In the genomic region with DNA sequence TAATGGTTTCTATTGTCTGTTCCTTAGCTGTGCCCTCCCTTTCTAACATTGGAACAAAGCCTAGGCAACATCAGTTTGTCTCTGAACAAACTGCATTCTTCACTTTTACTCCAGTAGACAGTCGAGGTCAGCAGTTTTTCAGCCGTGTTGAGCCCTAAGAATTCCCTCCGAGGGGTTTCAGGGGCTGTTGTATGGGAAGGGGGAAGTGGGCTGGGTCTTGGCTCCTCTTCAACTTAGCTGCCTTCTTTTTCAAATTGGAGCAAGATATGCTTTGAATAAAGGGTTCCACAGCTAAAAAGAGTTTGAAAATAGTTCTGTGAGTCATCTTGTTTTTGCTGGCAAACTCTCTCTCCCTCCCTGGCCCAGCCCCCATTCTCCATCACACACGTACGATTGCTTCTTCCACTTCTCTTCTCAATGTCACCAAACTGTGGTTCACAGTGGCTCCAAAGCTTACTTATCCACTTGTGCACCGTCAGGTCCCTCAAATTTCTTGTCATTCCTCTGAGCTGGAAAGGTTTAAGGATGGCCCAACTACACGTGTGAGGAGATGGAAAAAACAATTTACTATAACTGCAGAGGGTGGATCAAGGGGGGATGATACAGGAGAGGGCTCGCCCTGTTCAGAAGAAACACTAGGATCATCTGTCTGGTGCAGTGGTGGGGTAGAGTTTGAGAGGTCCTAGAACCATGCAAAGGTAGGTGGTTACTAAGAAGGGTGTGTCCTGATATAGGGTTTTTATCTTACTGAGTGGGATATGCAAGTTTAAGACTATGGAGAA, we compare ENCODE assay signal across 13 cellular contexts. TPM values are rescaled to one million over a fixed set of nuclear protein-coding genes. Genes with fewer than 3 reads are reported as not detected.
A peak's percentile ranks its signal among the peaks of the same experiment; 100 is the strongest.
DNase-seq lines count a peak whose midpoint lies in the region; ATAC-seq and TF ChIP-seq lines count a peak whose summit lies in the region.
"Had no signal": no experiment of that assay in that cellular context is flagged by ENCODE, and none has a peak within 500 bp of the region (broad histone marks: within the 10 kb centered on the region; RNA-seq: fewer than 3 reads in every experiment).

No MANE protein-coding gene starts in this region.

- no peak for ATAC-seq in mucosa of descending colon

- intact Hi-C loops in mucosa of descending colon (cut with DNase I, micrococcal nuclease) = no loop called here

- H3K4me1 ChIP-seq in subcutaneous abdominal adipose tissue (ENCODE audit: control insufficient read depth in 5 of 5, insufficient read depth in 5 of 5, low read length in 5 of 5) (peaks cover 0 to 15% (median 9%) of the 10 kb centered on the region in 5 donors), mucosa of descending colon (ENCODE audit: low read depth) (peaks cover 7% of the 10 kb centered on the region)

- H3K27ac ChIP-seq in subcutaneous abdominal adipose tissue (ENCODE audit: low read depth, low read length) = no peak overlapping the region

- H3K4me3 ChIP-seq in subcutaneous abdominal adipose tissue (ENCODE audit: low read depth in 1 of 5, low read length in 5 of 5) = peak overlapping the region; percentile 10 to 51 (median 44)
- H3K4me3 ChIP-seq in mucosa of descending colon = no peak overlapping the region

- TF ChIP-seq CTCF in mucosa of descending colon (IDR thresholded peaks at IDR 0.05) = no peak

- H3K36me3 ChIP-seq in subcutaneous abdominal adipose tissue (ENCODE audit: control insufficient read depth in 5 of 5, insufficient read depth in 5 of 5, low read length in 5 of 5) (no peaks in the 10 kb centered on the region), mucosa of descending colon (ENCODE audit: low read depth) (no peaks in the 10 kb centered on the region)

- no peaks in the 10 kb centered on the region for H3K9me3 ChIP-seq in subcutaneous abdominal adipose tissue (ENCODE audit: control insufficient read depth in 5 of 5, low read length in 5 of 5)
- H3K9me3 ChIP-seq in mucosa of descending colon = no peaks in the 10 kb centered on the region

- H3K27me3 ChIP-seq in subcutaneous abdominal adipose tissue (ENCODE audit: control insufficient read depth in 5 of 5, insufficient read depth in 4 of 5, low read length in 5 of 5) = no peaks in the 10 kb centered on the region

- DNase-seq in HT1080 (ENCODE audit: low read depth) (peak; percentile 65), amniotic epithelial cell (ENCODE audit: low read depth) (peak; percentile 51), foreskin melanocyte (peak; percentile 52), mucosa of descending colon (no peak), NCI-H526 treated with DMSO at 0.1 percent for 48 hours (lab: John Stamatoyannopoulos, UW) (no peak), kidney tubule cell (ENCODE audit: low spot score) (no peak), NAMALWA (ENCODE audit: low spot score) (no peak)
- DNase-seq: DMS79, hypothalamus, naive B cell, NCI-H1105 treated with DMSO at 0.1 percent for 48 hours, T-helper 9 cell had no signal

- peak overlapping the region in 1 of 5 donors; percentile 6 for H3K9ac ChIP-seq in subcutaneous abdominal adipose tissue (ENCODE audit: low read length in 5 of 5)

RNA-seq across cellular contexts. Expression of gene MAML3, which starts 9.2 kb away (rescaled TPM):
- 8.0 and 11.4 TPM in 2 replicates for total RNA-seq in HT1080 (2014; rRNA removed; shearing (Covaris generic))
- polyA plus RNA-seq in HT1080 (2015; cell fraction: cytosol; rRNA removed) = 8.8 and 11.5 TPM in 2 replicates
- 8.5 and 8.7 TPM in 2 replicates for polyA plus RNA-seq in HT1080 (2015; cell fraction: nucleus; rRNA removed)
- total RNA-seq in mucosa of descending colon = 10 to 100 TPM; 10.4 to 23.5 (median 14.8) TPM

Comparison
In these comparisons a context has a peak if more than half of its experiments do, and no peak if none do; other contexts are left out.
1. DNase-seq: peak in HT1080 (single experiment), amniotic epithelial cell (single experiment) and foreskin melanocyte (single experiment); none in mucosa of descending colon (0 of 3), NCI-H526 treated with DMSO at 0.1 percent for 48 hours (single experiment), kidney tubule cell (single experiment) and NAMALWA (single experiment).